ENCODE assay signal across 18 cellular contexts in the genomic region with DNA sequence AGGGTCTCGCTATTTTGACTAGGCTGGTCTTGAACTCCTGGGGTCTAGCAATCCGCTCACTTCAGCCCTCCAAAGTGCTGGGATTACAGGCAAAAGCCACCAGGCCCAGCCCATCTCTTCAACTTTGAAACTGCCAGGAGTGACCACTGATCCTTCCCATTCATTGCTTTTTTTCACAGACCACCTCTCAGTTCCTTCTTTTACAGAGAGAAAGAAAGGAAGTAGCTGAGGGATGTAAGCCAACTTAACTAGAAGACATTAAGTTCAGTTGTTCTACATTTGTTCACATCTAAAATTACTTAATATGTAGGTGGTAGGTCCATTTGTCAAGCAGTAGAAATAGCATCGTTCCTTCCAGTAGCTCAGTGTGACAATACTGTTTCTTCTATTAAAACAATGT.
"Had no signal": no experiment of that assay in that cellular context is flagged by ENCODE, and none has a peak within 500 bp of the region (broad histone marks: within the 10 kb centered on the region; RNA-seq: fewer than 3 reads in every experiment).

No MANE protein-coding gene starts in this region.

- H3K4me3 ChIP-seq: esophagus muscularis mucosa, gastroesophageal sphincter, heart left ventricle, sigmoid colon, thoracic aorta, upper lobe of left lung had no signal

- H3K9ac ChIP-seq: parathyroid adenoma had no signal

- H3K27ac ChIP-seq: esophagus muscularis mucosa, gastroesophageal sphincter, neutrophil, parathyroid adenoma, sigmoid colon, thoracic aorta, upper lobe of left lung had no signal

- ATAC-seq: activated CD8-positive, alpha-beta T cell treated with anti-CD3 and anti-CD28 coated beads for 36 hours; activated T-helper 17 cell treated with anti-CD3 and anti-CD28 coated beads, Interleukin-2, amount 50 U/mL, for 72 hours; natural killer cell had no signal

- DNase-seq: activated CD4-positive, alpha-beta T cell treated with anti-CD3 and anti-CD28 coated beads, Interleukin-2, amount 10 ng/mL, durations not matched to agents 24 days and 14 days; activated CD8-positive, alpha-beta T cell treated with anti-CD3 and anti-CD28 coated beads for 36 hours; activated naive CD4-positive, alpha-beta T cell; activated naive CD8-positive, alpha-beta T cell treated with anti-CD3 and anti-CD28 coated beads, Interleukin-2, amount 10 ng/mL, durations not matched to agents 7 days and 5 days; activated T-cell treated with anti-CD3 and anti-CD28 coated beads, Interleukin-2, amount 50 U/mL, for 1 hour; effector CD8-positive, alpha-beta T cell; natural killer cell; stimulated activated CD4-positive, alpha-beta T cell treated with anti-CD3 and anti-CD28 coated beads, Interleukin-4, amount 100 ng/mL, for 4 hours; T-helper 9 cell had no signal

- H3K36me3 ChIP-seq: esophagus muscularis mucosa, gastroesophageal sphincter, heart left ventricle, neutrophil, sigmoid colon, thoracic aorta, upper lobe of left lung had no signal

- H3K9me3 ChIP-seq: esophagus muscularis mucosa, gastroesophageal sphincter, heart left ventricle, neutrophil, sigmoid colon, thoracic aorta, upper lobe of left lung had no signal

- H3K27me3 ChIP-seq: esophagus muscularis mucosa, gastroesophageal sphincter, heart left ventricle, neutrophil, sigmoid colon, upper lobe of left lung had no signal

- H3K4me1 ChIP-seq: parathyroid adenoma, sigmoid colon had no signal
